Comparison of ENCODE assay signal across 1 cellular context in the genomic region with DNA sequence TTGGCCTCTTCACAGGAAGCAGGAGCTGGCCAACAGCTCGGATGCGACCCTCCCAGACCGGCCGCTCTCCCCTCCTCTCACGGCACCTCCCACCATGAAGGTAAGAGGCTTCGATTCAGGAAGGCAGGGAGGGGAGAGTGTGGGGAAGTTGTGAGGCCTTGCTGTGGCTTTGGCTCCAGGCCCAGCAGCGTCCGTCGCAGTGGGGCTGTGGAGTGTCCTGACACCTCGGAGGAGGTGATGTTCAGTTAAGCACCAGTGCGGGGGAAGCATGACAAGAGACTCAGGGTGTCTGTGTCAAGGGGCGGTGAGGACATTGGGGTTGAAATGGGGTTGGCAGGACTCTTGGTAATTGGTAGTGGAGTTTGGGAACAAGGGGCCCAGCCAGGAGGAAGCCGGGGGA.
TF ChIP-seq lines count a peak whose summit lies in the region.

No MANE protein-coding gene starts in this region.

TF ChIP-seq in SK-N-SH, 30 proteins besides CTCF, POLR2A, EP300 and RAD21 (continued from another document):
- no peak for TF ChIP-seq ZBTB33 (IDR thresholded peaks at IDR 0.05; ENCODE audit: borderline replicate concordance, low read depth)
- no peak for TF ChIP-seq PBX3 (IDR thresholded peaks at IDR 0.05)
TF ChIP-seq in SK-N-SH: peak in this region for 0.
